ENCODE assay signal across 8 cellular contexts in the genomic region with DNA sequence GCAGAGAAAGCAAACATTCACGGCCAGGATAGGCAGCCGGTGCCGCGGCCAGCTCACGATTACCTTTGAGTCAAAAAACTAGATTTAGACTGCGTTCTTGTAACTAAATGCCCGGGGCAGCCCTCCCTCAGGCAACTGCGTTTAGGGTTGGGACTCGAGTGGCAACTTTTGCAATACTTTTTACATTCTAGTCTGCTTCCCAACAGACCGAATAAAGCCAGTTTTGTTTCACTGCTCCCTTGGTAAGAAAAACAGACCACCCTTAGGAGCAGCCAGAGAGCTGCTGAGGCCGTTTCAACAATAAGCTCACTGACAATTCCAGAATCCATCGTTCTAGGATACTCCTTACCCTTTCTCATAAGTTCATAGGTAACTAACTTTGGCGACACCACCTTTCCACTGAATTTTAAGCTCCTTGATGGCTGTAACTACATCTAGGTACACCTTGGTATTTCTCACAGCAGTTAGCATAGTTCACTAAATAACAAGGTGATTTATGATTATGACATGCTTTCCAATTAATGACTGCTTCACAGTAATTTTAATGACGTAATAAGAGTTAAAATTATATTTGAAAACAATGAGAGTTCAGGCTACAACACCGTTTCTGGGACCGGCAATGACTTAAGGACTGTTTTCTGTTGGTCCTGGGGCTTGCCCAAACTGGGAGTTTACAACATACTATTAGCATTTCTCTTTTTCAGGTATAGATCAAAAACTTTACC. TPM values are rescaled to one million over a fixed set of nuclear protein-coding genes. Genes with fewer than 3 reads are reported as not detected.
DNase-seq lines count a peak whose midpoint lies in the region; ATAC-seq, FAIRE-seq and TF ChIP-seq lines count a peak whose summit lies in the region.

No MANE protein-coding gene starts in this region.

- peak overlapping the region; percentile 54 to 99 (median 88) for H3K4me3 ChIP-seq in dorsolateral prefrontal cortex

- peaks cover 30% of the 10 kb centered on the region for H3K4me1 Mint-ChIP-seq in activated T-cell treated with anti-CD3 and anti-CD28 coated beads, Interleukin-2, amount 50 U/mL, for 72 hours (ENCODE audit: low read depth)
- peaks cover 16% of the 10 kb centered on the region for H3K4me1 Mint-ChIP-seq in mesothelial cell of epicardium

- H3K27me3 Mint-ChIP-seq in activated T-cell treated with anti-CD3 and anti-CD28 coated beads, Interleukin-2, amount 50 U/mL, for 72 hours (ENCODE audit: low read depth), result no peaks in the 10 kb centered on the region
- H3K27me3 Mint-ChIP-seq in mesothelial cell of epicardium (ENCODE audit: low read depth), result no peaks in the 10 kb centered on the region

- no peak for TF ChIP-seq CTCF in dorsolateral prefrontal cortex (IDR thresholded peaks at IDR 0.05 in 54 of 56, conservative IDR thresholded peaks at IDR 0.05 in 2 of 56; ENCODE audit: low read depth in 1 of 56, partially characterized antibody in 56 of 56)
- no peak for TF ChIP-seq CTCF in mesothelial cell of epicardium (IDR thresholded peaks at IDR 0.05; ENCODE audit: unreplicated experiment)

- H3K27me3 ChIP-seq in dorsolateral prefrontal cortex, result no peaks in the 10 kb centered on the region

- H3K36me3 Mint-ChIP-seq in activated T-cell treated with anti-CD3 and anti-CD28 coated beads, Interleukin-2, amount 50 U/mL, for 72 hours (ENCODE audit: insufficient read depth in 2 of 2), result peaks cover 6% of the 10 kb centered on the region in 2 donors
- no peaks in the 10 kb centered on the region for H3K36me3 Mint-ChIP-seq in mesothelial cell of epicardium

- peak overlapping the region; percentile 98 for H3K27ac Mint-ChIP-seq in activated T-cell treated with anti-CD3 and anti-CD28 coated beads, Interleukin-2, amount 50 U/mL, for 72 hours
- peak overlapping the region; percentile 99 for H3K27ac Mint-ChIP-seq in mesothelial cell of epicardium

- FAIRE-seq in urothelium cell line (lab: Jason Lieb, UNC), result no peak

- no peak for DNase-seq in activated T-cell treated with anti-CD3 and anti-CD28 coated beads, Interleukin-2, amount 50 U/mL, for 72 hours
- no peak for DNase-seq in activated T-cell treated with anti-CD3 and anti-CD28 coated beads, Interleukin-2, amount 50 U/mL, for 48 hours
- DNase-seq in RPMI8226 (peak; percentile 21), dorsolateral prefrontal cortex (no peak), mesothelial cell of epicardium (ENCODE audit: low spot score in 2 of 2, unreplicated experiment in 2 of 2) (peak; percentile 30 to 67), urothelium cell line (ENCODE audit: low spot score) (peak; percentile 19), DMS 273 (lab: John Stamatoyannopoulos, UW; ENCODE audit: unreplicated experiment) (no peak)

- H3K4me3 Mint-ChIP-seq in activated T-cell treated with anti-CD3 and anti-CD28 coated beads, Interleukin-2, amount 50 U/mL, for 72 hours, result peak overlapping the region; percentile 91 to 94
- H3K4me3 Mint-ChIP-seq in mesothelial cell of epicardium, result peak overlapping the region; percentile 96

- H3K9me3 Mint-ChIP-seq in activated T-cell treated with anti-CD3 and anti-CD28 coated beads, Interleukin-2, amount 50 U/mL, for 72 hours, result no peaks in the 10 kb centered on the region
- no peaks in the 10 kb centered on the region for H3K9me3 Mint-ChIP-seq in mesothelial cell of epicardium

- intact Hi-C loops in dorsolateral prefrontal cortex (cut with DNase I), result loop anchor here (1.0 to 5.0 kb wide), 5 partner anchors 36 to 371 kb away; partner anchors contain the start of gene FNIP1 (in 2 of the 2)

- peak overlapping the region; percentile 89 to 100 (median 98) for H3K27ac ChIP-seq in dorsolateral prefrontal cortex

- peak in 1 of 2 donors; percentile 1 for ATAC-seq in activated T-cell treated with anti-CD3 and anti-CD28 coated beads, Interleukin-2, amount 50 U/mL, for 72 hours (replicated peaks in 1 of 2)
- ATAC-seq in GM19023 (IDR thresholded peaks at IDR 0.05; ENCODE audit: unreplicated experiment), result no peak

RNA-seq across cellular contexts. Expression of gene RAPGEF6, which starts 0.9 kb away (rescaled TPM):
- total RNA-seq in activated T-cell treated with anti-CD3 and anti-CD28 coated beads, Interleukin-2, amount 50 U/mL, for 72 hours, result 10 to 100 TPM; 36.5 to 37.3 TPM
- 100 to 1,000 TPM in 6 of 120 experiments, 10 to 100 TPM in 114; 43.8 to 127 (median 73.9) TPM for total RNA-seq in dorsolateral prefrontal cortex
- 26.7 to 29.7 TPM (median 29.0 TPM) in 3 replicates for total RNA-seq in mesothelial cell of epicardium

Comparison
In these comparisons a context has a peak if more than half of its experiments do, and no peak if none do; other contexts are left out.
1. DNase-seq: peak in RPMI8226 (single experiment), mesothelial cell of epicardium (2 of 2) and urothelium cell line (single experiment); none in activated T-cell treated with anti-CD3 and anti-CD28 coated beads, Interleukin-2, amount 50 U/mL, for 72 hours (0 of 2), activated T-cell treated with anti-CD3 and anti-CD28 coated beads, Interleukin-2, amount 50 U/mL, for 48 hours (0 of 2), dorsolateral prefrontal cortex (0 of 10) and DMS 273 (single experiment).